ENCODE assay signal across 8 cellular contexts in the genomic region with DNA sequence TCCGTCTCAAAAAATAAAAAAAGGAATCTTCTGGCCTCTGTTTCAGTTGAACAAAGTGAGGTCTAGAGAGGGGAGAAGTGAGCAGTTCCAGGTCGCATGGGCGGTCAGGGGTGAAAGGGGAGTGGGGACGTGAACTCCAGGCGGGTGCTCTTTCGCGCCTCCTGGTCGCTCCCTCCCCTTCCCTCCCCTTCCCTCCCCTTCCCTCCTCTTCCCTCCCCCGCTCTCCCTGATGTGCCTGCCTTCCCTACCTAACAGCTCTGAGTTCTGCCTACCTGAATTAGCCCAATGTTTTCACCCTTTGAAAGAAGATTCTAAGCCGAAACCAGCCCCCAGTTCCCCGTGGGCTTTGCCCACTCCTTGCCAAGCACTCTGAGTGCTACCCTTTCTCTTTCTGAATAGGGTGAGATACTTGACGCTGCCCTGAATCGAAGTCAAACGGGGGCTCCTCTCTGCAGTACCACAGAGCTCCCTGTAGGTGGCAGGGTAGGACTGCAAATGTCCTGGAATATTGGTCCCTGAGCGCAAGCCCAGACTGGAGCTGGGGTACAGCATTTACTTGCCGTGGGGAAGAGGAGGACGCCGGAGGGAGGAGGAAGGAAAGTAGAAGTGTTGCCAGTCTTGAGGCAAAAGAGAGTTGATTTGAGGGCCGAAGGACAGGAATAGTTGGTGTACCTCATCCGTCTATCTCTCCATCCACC.
A peak's percentile ranks its signal among the peaks of the same experiment; 100 is the strongest.
DNase-seq lines count a peak whose midpoint lies in the region; ATAC-seq and TF ChIP-seq lines count a peak whose summit lies in the region.
"Not testable (repeated sequence)": the region's sequence is repeated elsewhere in the genome, so short reads cannot be mapped to it uniquely, and the experiment has no call there.

No MANE protein-coding gene starts in this region.

- H3K4me3 ChIP-seq in tibial artery = not testable (repeated sequence)

- DNase-seq in ELF-1 (ENCODE audit: low read depth, low spot score) (peak; percentile 22), NCI-H748 (lab: John Stamatoyannopoulos, UW; ENCODE audit: unreplicated experiment) (peak; percentile 26), astrocyte of the hippocampus (ENCODE audit: low read depth, low spot score) (peak; percentile 2), left ventricle myocardium superior (peak; percentile 25), posterior cingulate gyrus (peak; percentile 20 to 92 (median 56)), tibial artery (peak in 1 of 2 donors; percentile 36)
- DNase-seq in activated CD4-positive, alpha-beta T cell treated with anti-CD3 and anti-CD28 coated beads for 24 hours (ENCODE audit: low read depth in 2 of 2) = peak; percentile 13 to 33

- TF ChIP-seq CTCF in tibial artery (IDR thresholded peaks at IDR 0.05) = peak; percentile 50 to 52

- not testable (repeated sequence) for H3K36me3 ChIP-seq in tibial artery

- not testable (repeated sequence) for H3K27ac ChIP-seq in tibial artery

- H3K9me3 ChIP-seq in tibial artery = not testable (repeated sequence)

- H3K4me1 ChIP-seq in tibial artery = not testable (repeated sequence)

- H3K27me3 ChIP-seq in tibial artery = not testable (repeated sequence)

- ATAC-seq in HG02798 (IDR thresholded peaks at IDR 0.05; ENCODE audit: poor library complexity, unreplicated experiment) (peak; percentile 71), left ventricle myocardium superior (peak; percentile 87)

- intact Hi-C loops in left ventricle myocardium superior (cut with micrococcal nuclease); posterior cingulate gyrus (cut with DNase I); tibial artery (cut with DNase I; ENCODE audit: low total_unique reads): not testable (repeated sequence)
